ENCODE assay signal across 17 cellular contexts in the genomic region with DNA sequence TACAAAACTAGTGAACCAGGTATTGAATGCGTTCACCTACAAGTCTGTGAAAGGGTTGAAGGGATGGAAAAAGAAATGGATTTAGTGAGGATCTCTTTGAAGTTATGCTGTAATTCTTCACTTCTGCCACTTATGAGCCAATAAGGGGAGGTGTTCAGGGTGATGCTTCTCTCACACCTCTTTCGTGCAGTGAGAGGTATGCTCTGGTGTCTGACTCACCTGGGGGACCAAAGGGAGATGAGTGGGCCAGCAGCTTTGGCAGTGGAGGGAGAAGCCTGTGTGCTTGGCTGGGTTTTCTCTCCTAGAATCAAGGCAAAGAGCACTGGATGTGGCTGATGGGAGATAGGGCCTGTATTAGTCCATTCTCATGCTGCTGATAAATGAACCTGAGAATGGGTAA. TPM values are rescaled to one million over a fixed set of nuclear protein-coding genes. Genes with fewer than 3 reads are reported as not detected.
DNase-seq lines count a peak whose midpoint lies in the region; ATAC-seq, FAIRE-seq and TF ChIP-seq lines count a peak whose summit lies in the region.
"Had no signal": no experiment of that assay in that cellular context is flagged by ENCODE, and none has a peak within 500 bp of the region (broad histone marks: within the 10 kb centered on the region; RNA-seq: fewer than 3 reads in every experiment).

No MANE protein-coding gene starts in this region.

- H3K9me3 Mint-ChIP-seq in activated naive CD8-positive, alpha-beta T cell treated with anti-CD3 and anti-CD28 coated beads, Interleukin-2, amount 50 U/mL, for 24 hours = no peaks in the 10 kb centered on the region
- H3K9me3 Mint-ChIP-seq in activated naive CD8-positive, alpha-beta T cell treated with anti-CD3 and anti-CD28 coated beads for 36 hours = no peaks in the 10 kb centered on the region
- no peaks in the 10 kb centered on the region for H3K9me3 Mint-ChIP-seq in nephron progenitor cell
- H3K9me3 Mint-ChIP-seq: CD4-positive, alpha-beta memory T cell had no signal

- peaks cover 2% of the 10 kb centered on the region for H3K36me3 ChIP-seq in bronchial epithelial cell (ENCODE audit: control insufficient read depth, insufficient read depth, low read length)

- peak; percentile 36 for ATAC-seq in activated naive CD8-positive, alpha-beta T cell treated with anti-CD3 and anti-CD28 coated beads, Interleukin-2, amount 50 U/mL, for 24 hours
- no peak for ATAC-seq in GM19397 (IDR thresholded peaks at IDR 0.05; ENCODE audit: unreplicated experiment)

- H3K27me3 ChIP-seq in bronchial epithelial cell (ENCODE audit: control insufficient read depth, insufficient read depth, low read length) = no peaks in the 10 kb centered on the region
- H3K27me3 ChIP-seq: BLaER1 had no signal

- H3K36me3 Mint-ChIP-seq in activated naive CD8-positive, alpha-beta T cell treated with anti-CD3 and anti-CD28 coated beads, Interleukin-2, amount 50 U/mL, for 24 hours (ENCODE audit: low read depth) = no peaks in the 10 kb centered on the region
- H3K36me3 Mint-ChIP-seq in activated naive CD8-positive, alpha-beta T cell treated with anti-CD3 and anti-CD28 coated beads for 36 hours = peaks cover 15% of the 10 kb centered on the region
- H3K36me3 Mint-ChIP-seq in nephron progenitor cell (ENCODE audit: low read depth) = peaks cover 60% of the 10 kb centered on the region
- H3K36me3 Mint-ChIP-seq: CD4-positive, alpha-beta memory T cell had no signal

- TF ChIP-seq CTCF in bronchial epithelial cell (IDR thresholded peaks at IDR 0.05; ENCODE audit: insufficient read depth, low read length, severe bottlenecking) = no peak
- no peak for TF ChIP-seq CTCF in nephron progenitor cell (IDR thresholded peaks at IDR 0.05)

- no peak overlapping the region for H3K4me3 ChIP-seq in bronchial epithelial cell (ENCODE audit: low read depth, low read length)
- H3K4me3 ChIP-seq: BLaER1 had no signal

- no peak for DNase-seq in activated naive CD8-positive, alpha-beta T cell treated with anti-CD3 and anti-CD28 coated beads, Interleukin-2, amount 50 U/mL, for 24 hours
- DNase-seq in activated naive CD8-positive, alpha-beta T cell treated with anti-CD3 and anti-CD28 coated beads for 36 hours = no peak
- DNase-seq in bronchial epithelial cell (ENCODE audit: low read depth) = peak; percentile 22
- DNase-seq in nephron progenitor cell = no peak
- DNase-seq in NCI-H524 (lab: John Stamatoyannopoulos, UW) = no peak
- DNase-seq in NCI-H69 (lab: John Stamatoyannopoulos, UW) = no peak
- DNase-seq: 8988T; CD4-positive, alpha-beta memory T cell; DMS79 treated with DMSO at 0.1 percent for 48 hours; GF-D8; GOT3; H9; IMR-90 had no signal

- H3K27ac Mint-ChIP-seq in activated naive CD8-positive, alpha-beta T cell treated with anti-CD3 and anti-CD28 coated beads, Interleukin-2, amount 50 U/mL, for 24 hours = no peak overlapping the region
- H3K27ac Mint-ChIP-seq in activated naive CD8-positive, alpha-beta T cell treated with anti-CD3 and anti-CD28 coated beads for 36 hours = no peak overlapping the region
- peak overlapping the region; percentile 8 for H3K27ac Mint-ChIP-seq in nephron progenitor cell
- H3K27ac Mint-ChIP-seq: CD4-positive, alpha-beta memory T cell had no signal

- no peaks in the 10 kb centered on the region for H3K27me3 Mint-ChIP-seq in activated naive CD8-positive, alpha-beta T cell treated with anti-CD3 and anti-CD28 coated beads, Interleukin-2, amount 50 U/mL, for 24 hours
- no peaks in the 10 kb centered on the region for H3K27me3 Mint-ChIP-seq in activated naive CD8-positive, alpha-beta T cell treated with anti-CD3 and anti-CD28 coated beads for 36 hours
- peaks cover 2% of the 10 kb centered on the region for H3K27me3 Mint-ChIP-seq in nephron progenitor cell (ENCODE audit: low read depth, poor library complexity)
- H3K27me3 Mint-ChIP-seq: CD4-positive, alpha-beta memory T cell had no signal

- FAIRE-seq in bronchial epithelial cell (lab: Jason Lieb, UNC) = peak; percentile 52
- FAIRE-seq: HTR-8/SVneo had no signal

- no peak overlapping the region for H3K4me3 Mint-ChIP-seq in activated naive CD8-positive, alpha-beta T cell treated with anti-CD3 and anti-CD28 coated beads, Interleukin-2, amount 50 U/mL, for 24 hours
- H3K4me3 Mint-ChIP-seq in activated naive CD8-positive, alpha-beta T cell treated with anti-CD3 and anti-CD28 coated beads for 36 hours = no peak overlapping the region
- no peak overlapping the region for H3K4me3 Mint-ChIP-seq in nephron progenitor cell
- H3K4me3 Mint-ChIP-seq: CD14-positive monocyte; CD4-positive, alpha-beta memory T cell; H9 had no signal

- no peaks in the 10 kb centered on the region for H3K4me1 Mint-ChIP-seq in activated naive CD8-positive, alpha-beta T cell treated with anti-CD3 and anti-CD28 coated beads, Interleukin-2, amount 50 U/mL, for 24 hours
- H3K4me1 Mint-ChIP-seq in activated naive CD8-positive, alpha-beta T cell treated with anti-CD3 and anti-CD28 coated beads for 36 hours = no peaks in the 10 kb centered on the region
- H3K4me1 Mint-ChIP-seq in nephron progenitor cell = no peaks in the 10 kb centered on the region
- H3K4me1 Mint-ChIP-seq: CD4-positive, alpha-beta memory T cell had no signal

RNA-seq across cellular contexts. Expression of gene E2F7, which starts 45.4 kb away (rescaled TPM):
- 1 to 10 TPM; 6.3 to 6.9 TPM for total RNA-seq in activated naive CD8-positive, alpha-beta T cell treated with anti-CD3 and anti-CD28 coated beads for 36 hours
- total RNA-seq in bronchial epithelial cell = 3.4 and 5.8 TPM in 2 replicates
